ENCODE assay signal across 13 cellular contexts in genomic region chr11:44178381-44178780, GRCh38.
DNase-seq lines count a peak whose midpoint lies in the region; ATAC-seq and TF ChIP-seq lines count a peak whose summit lies in the region.
"Had no signal": no experiment of that assay in that cellular context is flagged by ENCODE, and none has a peak within 500 bp of the region (broad histone marks: within the 10 kb centered on the region; RNA-seq: fewer than 3 reads in every experiment).

No MANE protein-coding gene starts in this region.

- no TSS peak for BruUV-seq in A673 (replicated peaks; lab: Mats Ljungman, UMichigan)

- no peak overlapping the region for H2BK5ac ChIP-seq in H9 (ENCODE audit: insufficient read length, low read length)

- H3K79me2 ChIP-seq in H9 (ENCODE audit: insufficient read depth, low read length) = no peaks in the 10 kb centered on the region

- H3K56ac ChIP-seq in H9 (ENCODE audit: insufficient read length, low read depth, low read length) = no peak overlapping the region

- H4K5ac ChIP-seq in H9 (ENCODE audit: insufficient read length, low read depth, low read length) = no peak overlapping the region

- peaks cover 0 to 4% (median 0%) of the 10 kb centered on the region in 3 experiments; a peak in 2 of 7 replicates for H3K36me3 Mint-ChIP-seq in H9 (ENCODE audit: insufficient read depth in 1 of 3, low read depth in 3 of 3)

- H2BK120ac ChIP-seq in H9 (ENCODE audit: low read depth, low read length, poor library complexity, severe bottlenecking) = no peak overlapping the region

- H4K8ac ChIP-seq in H9 (replicated peaks; ENCODE audit: insufficient read length, low read depth, low read length) = no peak overlapping the region

- POLR2A ChIA-PET in A673 (lab: Charles Lee; ENCODE audit: low non-redundant PET) = no interaction called here

- intact Hi-C loops in A673 (cut with micrococcal nuclease; ENCODE audit: unreplicated experiment) = no loop called here

- no peaks in the 10 kb centered on the region; a peak in 1 of 5 replicates for H3K9me3 Mint-ChIP-seq in H9
- H3K9me3 Mint-ChIP-seq: activated naive CD4-positive, alpha-beta T cell treated with anti-CD3 and anti-CD28 coated beads, Interleukin-2, amount 50 U/mL, for 72 hours had no signal

- no peaks in the 10 kb centered on the region for H3K27me3 Mint-ChIP-seq in H9 (ENCODE audit: low read depth)

- H2AFZ ChIP-seq in H9 (ENCODE audit: low read length) = no peak overlapping the region

- H3K18ac ChIP-seq in H9 (ENCODE audit: insufficient read length, low read depth, low read length) = no peak overlapping the region

- H3K79me1 ChIP-seq in H9 (ENCODE audit: insufficient read depth, low read depth, low read length, poor library complexity, severe bottlenecking) = no peaks in the 10 kb centered on the region

- no peak overlapping the region for H3K4ac ChIP-seq in H9 (ENCODE audit: low read depth, low read length)

- H3K27me3 ChIP-seq in A673 (replicated peaks; ENCODE audit: insufficient read depth, low read depth, low read length, poor library complexity) (no peaks in the 10 kb centered on the region), H9 (ENCODE audit: insufficient read depth, low read length) (no peaks in the 10 kb centered on the region)
- H3K27me3 ChIP-seq: neutrophil had no signal

- peaks cover 17 to 18% of the 10 kb centered on the region in 2 experiments for H3K4me1 Mint-ChIP-seq in H9

- DNase-seq in A673 (ENCODE audit: low spot score) = peak; percentile 78
- no peak for DNase-seq in H9
- DNase-seq in astrocyte of the hippocampus (ENCODE audit: low read depth, low spot score) = peak; percentile 27
- peak; percentile 34 for DNase-seq in iris pigment epithelial cell (ENCODE audit: low read depth)
- no peak for DNase-seq in glomerular visceral epithelial cell (ENCODE audit: extremely low spot score)
- no peak for DNase-seq in T1000 (lab: John Stamatoyannopoulos, UW)
- DNase-seq: cortex of kidney, left colon, RPMI8226 had no signal

- H3K9me3 ChIP-seq in A673 (ENCODE audit: low read depth, low read length, poor library complexity, severe bottlenecking) (no peaks in the 10 kb centered on the region), H9 (ENCODE audit: control insufficient read depth, low read depth, low read length) (no peaks in the 10 kb centered on the region)
- H3K9me3 ChIP-seq: neutrophil had no signal

- no peaks in the 10 kb centered on the region for H3K23me2 ChIP-seq in H9 (ENCODE audit: insufficient read length, low read depth, low read length, poor library complexity, severe bottlenecking)

- no peak overlapping the region for H3K14ac ChIP-seq in H9 (ENCODE audit: insufficient read depth, low read length)

- CTCF ChIA-PET in A673 (lab: Charles Lee) = interaction anchor here (1.6 to 2.4 kb wide), 2 partner anchors 13 to 45 kb away, joined by 3 to 9 read pairs; no protein-coding TSS in a partner anchor

- TF ChIP-seq CTCF in A673 (conservative IDR thresholded peaks at IDR 0.05; ENCODE audit: low read depth, low read length) = peak; percentile 47
- no peak for TF ChIP-seq CTCF in H9 (conservative IDR thresholded peaks at IDR 0.05)

- no peak overlapping the region for H3K9ac ChIP-seq in H9 (ENCODE audit: extremely low read depth, insufficient read length, low read length)

- no peak overlapping the region for H3T11ph ChIP-seq in H9 (ENCODE audit: low read length)

- ATAC-seq in HG02588 (IDR thresholded peaks at IDR 0.05; ENCODE audit: unreplicated experiment) = no peak
- no peak for ATAC-seq in GM19467 (IDR thresholded peaks at IDR 0.05; ENCODE audit: unreplicated experiment)
- ATAC-seq: activated naive CD4-positive, alpha-beta T cell treated with anti-CD3 and anti-CD28 coated beads, Interleukin-2, amount 50 U/mL, for 72 hours; left colon had no signal

- H3K23ac ChIP-seq in H9 (ENCODE audit: insufficient read length, low read depth, low read length) = no peak overlapping the region

- no CpG with 5 or more reads among the region's 3 CpGs for WGBS in H9 (ENCODE audit: extremely low coverage, insufficient read length, low lambda C conversion rate)

- H3K4me1 ChIP-seq in A673 (ENCODE audit: insufficient read depth, low read length, poor library complexity, severe bottlenecking) = peaks cover 59% of the 10 kb centered on the region
- H3K4me1 ChIP-seq in H9 (ENCODE audit: insufficient read depth, low read length) = peaks cover 7% of the 10 kb centered on the region

- no peaks in the 10 kb centered on the region for H3K36me3 ChIP-seq in A673 (ENCODE audit: insufficient read depth, low read length, poor library complexity, severe bottlenecking)
- H3K36me3 ChIP-seq: neutrophil had no signal

- H3K4me3 ChIP-seq in A673 (ENCODE audit: low read depth, low read length, poor library complexity, severe bottlenecking) = no peak overlapping the region

- no peaks in the 10 kb centered on the region for H4K20me1 ChIP-seq in H9 (ENCODE audit: control insufficient read depth, insufficient read depth, insufficient read length)

- H3K27ac ChIP-seq in A673 (ENCODE audit: low read depth, low read length, poor library complexity, severe bottlenecking) (peak overlapping the region; percentile 78), H9 (ENCODE audit: insufficient read length, low read depth, low read length) (no peak overlapping the region)
- H3K27ac ChIP-seq: neutrophil had no signal

- 0 out of 5 replicates have a peak overlapping the region, but pooled peaks of 1 of the 2 experiments have one; percentile 25 for H3K4me3 Mint-ChIP-seq in H9

- no peak overlapping the region for H2BK15ac ChIP-seq in H9 (ENCODE audit: low read depth, low read length)

- no peak overlapping the region for H3K4me2 ChIP-seq in H9 (ENCODE audit: insufficient read depth, insufficient read length, low read length)

- no peak overlapping the region for H4K91ac ChIP-seq in H9 (ENCODE audit: insufficient read length, low read depth, low read length)

- H2AK5ac ChIP-seq in H9 (ENCODE audit: insufficient read length, low read length) = no peak overlapping the region

- H2BK12ac ChIP-seq in H9 (ENCODE audit: insufficient read length, low read depth, low read length) = no peak overlapping the region

- peak overlapping the region in 2 of 3 experiments; percentile 78 to 87; a peak in 5 of 7 replicates for H3K27ac Mint-ChIP-seq in H9
- H3K27ac Mint-ChIP-seq: activated naive CD4-positive, alpha-beta T cell treated with anti-CD3 and anti-CD28 coated beads, Interleukin-2, amount 50 U/mL, for 72 hours had no signal

- H2BK20ac ChIP-seq in H9 (ENCODE audit: low read depth, low read length, poor library complexity, severe bottlenecking) = no peak overlapping the region

Comparison
In these comparisons a context has a peak if more than half of its experiments do, and no peak if none do; other contexts are left out.
1. DNase-seq: peak in A673 (single experiment), astrocyte of the hippocampus (single experiment) and iris pigment epithelial cell (single experiment); none in H9 (single experiment), glomerular visceral epithelial cell (single experiment) and T1000 (single experiment).